In genomic region chr21:46269466-46269865, GRCh38 we compare ENCODE assay signal across 16 cellular contexts. TPM values are rescaled to one million over a fixed set of nuclear protein-coding genes. Genes with fewer than 3 reads are reported as not detected.
DNase-seq lines count a peak whose midpoint lies in the region; ATAC-seq and TF ChIP-seq lines count a peak whose summit lies in the region.
"Had no signal": no experiment of that assay in that cellular context is flagged by ENCODE, and none has a peak within 500 bp of the region (broad histone marks: within the 10 kb centered on the region; RNA-seq: fewer than 3 reads in every experiment).

No MANE protein-coding gene starts in this region.

- H3K9me3 ChIP-seq in HCT116 (ENCODE audit: control insufficient read depth in 1 of 2, insufficient read depth in 1 of 2, low read depth in 1 of 2, low read length in 2 of 2), result no peaks in the 10 kb centered on the region
- H3K9me3 ChIP-seq in Panc1 (ENCODE audit: control insufficient read depth, insufficient read depth, low read depth, low read length), result no peaks in the 10 kb centered on the region

- no peak for ATAC-seq in HCT116
- peak; percentile 93 for ATAC-seq in Panc1
- ATAC-seq in esophagus mucosa, result peak; percentile 39
- no peak for ATAC-seq in HG02852 (IDR thresholded peaks at IDR 0.05; ENCODE audit: unreplicated experiment)

- H4K20me1 ChIP-seq in HCT116 (ENCODE audit: insufficient read depth), result no peaks in the 10 kb centered on the region

- RAD21 ChIA-PET in HCT116 (lab: Charles Lee; ENCODE audit: low non-redundant PET in 1 of 2, low total read pairs in 2 of 2, uncharacterized antibody in 2 of 2, unreplicated experiment in 2 of 2), result no interaction called here

- POLR2A ChIA-PET in HCT116 (lab: Charles Lee) (no interaction called here), Panc1 (lab: Charles Lee) (no interaction called here)

- no peaks in the 10 kb centered on the region for H3K9me2 ChIP-seq in HCT116 (ENCODE audit: insufficient read depth)

- in situ Hi-C loops in Panc1 (cut with HindIII; ENCODE audit: low pct_unique_long_range_greater_than_20kb, low sequenced_read_pairs), result no loop called here

- TF ChIP-seq RAD21 in HCT116 (IDR thresholded peaks at IDR 0.05; ENCODE audit: low read depth), result no peak

- H3K9ac ChIP-seq in HCT116 (ENCODE audit: low read length), result no peak overlapping the region

- TF ChIP-seq CTCF in HCT116 (IDR thresholded peaks at IDR 0.05 in 2 of 3, conservative IDR thresholded peaks at IDR 0.05 in 1 of 3; ENCODE audit: borderline replicate concordance in 1 of 3, insufficient read depth in 1 of 3, low read depth in 2 of 3, low read length in 2 of 3), result no peak
- TF ChIP-seq CTCF in Panc1 (IDR thresholded peaks at IDR 0.05), result no peak

- TF ChIP-seq POLR2A in HCT116 (IDR thresholded peaks at IDR 0.05; ENCODE audit: borderline replicate concordance, extremely low read depth, insufficient read depth, insufficient read length), result no peak

- DNase-seq in HCT116 (ENCODE audit: low read depth, low spot score) (no peak), Panc1 (ENCODE audit: low read depth, low spot score) (peak; percentile 48), renal cortical epithelial cell (ENCODE audit: low read depth) (peak; percentile 97), EL (no peak), NCI-H146 (lab: John Stamatoyannopoulos, UW) (no peak)
- DNase-seq: DMS 273 treated with DMSO at 0.1 percent for 48 hours, GOT3, NCI-H1105, NCI-H1694 treated with DMSO at 0.1 percent for 48 hours, NCI-H2107, NCI-H510A, NCI-H774, RPMI8226 had no signal

- peaks cover 9% of the 10 kb centered on the region; the same call in 1 of the 2 replicates for H3K79me2 ChIP-seq in HCT116 (ENCODE audit: insufficient read depth, low read length)

- H2AFZ ChIP-seq in HCT116 (ENCODE audit: low read depth, low read length, poor library complexity, severe bottlenecking), result no peak overlapping the region

- CTCF ChIA-PET in HCT116 (lab: Charles Lee) (no interaction called here), Panc1 (lab: Charles Lee) (no interaction called here)

- H3K36me3 ChIP-seq in HCT116 (ENCODE audit: control insufficient read depth in 1 of 2, insufficient read depth in 2 of 2, low read length in 2 of 2), result peaks cover 43 to 75% of the 10 kb centered on the region in 2 experiments
- H3K36me3 ChIP-seq in Panc1 (ENCODE audit: control insufficient read depth, insufficient read depth, low read length), result peaks cover 6% of the 10 kb centered on the region; the same call in 1 of the 2 replicates

- H3K27ac ChIP-seq in HCT116 (ENCODE audit: low read depth, low read length) (no peak overlapping the region), Panc1 (ENCODE audit: low read length) (peak overlapping the region; percentile 52)
- H3K27ac ChIP-seq: HL-60 had no signal

- BruUV-seq in HCT116 (replicated peaks; lab: Mats Ljungman, UMichigan) (TSS peak; percentile 17), Panc1 (replicated peaks; lab: Mats Ljungman, UMichigan) (TSS peak; percentile 27)

- intact Hi-C loops in HCT116 (cut with micrococcal nuclease) (no loop called here), Panc1 (cut with micrococcal nuclease; ENCODE audit: unreplicated experiment) (no loop called here)

- H3K27me3 ChIP-seq in HCT116 (ENCODE audit: insufficient read depth, low read length), result no peaks in the 10 kb centered on the region
- no peaks in the 10 kb centered on the region for H3K27me3 ChIP-seq in Panc1 (ENCODE audit: control insufficient read depth, insufficient read depth, low read length)

- H3K4me3 ChIP-seq in HCT116 (replicated peaks in 1 of 2; ENCODE audit: low read depth in 1 of 2, low read length in 2 of 2), result no peak overlapping the region
- no peak overlapping the region for H3K4me3 ChIP-seq in Panc1 (ENCODE audit: low read depth in 2 of 2, low read length in 2 of 2)

- H3K4me1 ChIP-seq in HCT116 (ENCODE audit: control insufficient read depth in 1 of 2, insufficient read depth in 2 of 2, low read length in 2 of 2) (no peaks in the 10 kb centered on the region), Panc1 (ENCODE audit: control insufficient read depth, insufficient read depth, low read length) (peaks cover 19% of the 10 kb centered on the region)

- no peak overlapping the region for H3K4me2 ChIP-seq in HCT116 (ENCODE audit: low read length)

TF ChIP-seq in HCT116, 20 proteins besides CTCF, POLR2A, EP300 and RAD21:
- TF ChIP-seq TCF7L2 (IDR thresholded peaks at IDR 0.05; ENCODE audit: borderline replicate concordance, extremely low read depth, insufficient read depth, insufficient read length) (no peak), ZFX (IDR thresholded peaks at IDR 0.05) (no peak), EZH2 (IDR thresholded peaks at IDR 0.05) (no peak), EGR1 (IDR thresholded peaks at IDR 0.05; ENCODE audit: low read depth) (no peak), SRF (IDR thresholded peaks at IDR 0.05; ENCODE audit: low read depth) (no peak), ZBTB33 (IDR thresholded peaks at IDR 0.05; ENCODE audit: extremely low read depth, insufficient replicate concordance, low read length) (no peak), POLR2AphosphoS5 (IDR thresholded peaks at IDR 0.05; ENCODE audit: low read depth, low read length) (no peak)

RNA-seq across cellular contexts. Expression of gene MCM3AP, which starts 15.9 kb away (rescaled TPM):
- total RNA-seq in HCT116 (2021; ENCODE audit: unreplicated experiment) (88.4 TPM), Panc1 (2021; ENCODE audit: unreplicated experiment) (95.0 TPM), esophagus mucosa (53.6 TPM), renal cortical epithelial cell (39.4 and 81.7 TPM in 2 replicates)
- 43.3 and 43.9 TPM in 2 replicates for polyA plus RNA-seq in HCT116 (2012)
- 45.3 TPM for polyA plus RNA-seq in Panc1 (2012; ENCODE audit: insufficient read length)

RNA-seq across cellular contexts. Expression of gene YBEY, which starts 16.7 kb away (rescaled TPM):
- total RNA-seq in HCT116 (2021; ENCODE audit: unreplicated experiment) (31.5 TPM), Panc1 (2021; ENCODE audit: unreplicated experiment) (10.7 TPM), esophagus mucosa (11.9 TPM), renal cortical epithelial cell (3.1 and 9.0 TPM in 2 replicates)
- polyA plus RNA-seq in HCT116 (2012), result 22.1 and 28.9 TPM in 2 replicates
- polyA plus RNA-seq in Panc1 (2012; ENCODE audit: insufficient read length), result 10.1 TPM

RNA-seq across cellular contexts. Expression of gene LSS, which starts 40.9 kb away (rescaled TPM):
- 44.7 TPM for total RNA-seq in HCT116 (2021; ENCODE audit: unreplicated experiment)
- polyA plus RNA-seq in HCT116 (2012), result 27.1 and 27.5 TPM in 2 replicates
- 111 TPM for total RNA-seq in Panc1 (2021; ENCODE audit: unreplicated experiment)
- polyA plus RNA-seq in Panc1 (2012; ENCODE audit: insufficient read length), result 86.2 TPM
- 92.6 TPM for total RNA-seq in esophagus mucosa
- total RNA-seq in renal cortical epithelial cell, result 34.2 and 80.6 TPM in 2 replicates

RNA-seq across cellular contexts. Expression of gene C21orf58, which starts 54.2 kb away (rescaled TPM):
- total RNA-seq in HCT116 (2021; ENCODE audit: unreplicated experiment), result 10.8 TPM
- 4.4 and 5.8 TPM in 2 replicates for polyA plus RNA-seq in HCT116 (2012)
- total RNA-seq in Panc1 (2021; ENCODE audit: unreplicated experiment), result 12.7 TPM
- 3.8 TPM for polyA plus RNA-seq in Panc1 (2012; ENCODE audit: insufficient read length)
- 4.7 TPM for total RNA-seq in esophagus mucosa
- total RNA-seq in renal cortical epithelial cell, result 1.8 and 1.9 TPM in 2 replicates

RNA-seq across cellular contexts. Expression of gene PCNT, which starts 54.5 kb away (rescaled TPM):
- 43.6 TPM for total RNA-seq in HCT116 (2021; ENCODE audit: unreplicated experiment)
- 19.5 and 24.9 TPM in 2 replicates for polyA plus RNA-seq in HCT116 (2012)
- total RNA-seq in Panc1 (2021; ENCODE audit: unreplicated experiment), result 44.3 TPM
- 24.4 TPM for polyA plus RNA-seq in Panc1 (2012; ENCODE audit: insufficient read length)
- 18.1 TPM for total RNA-seq in esophagus mucosa
- total RNA-seq in renal cortical epithelial cell, result 14.4 and 27.1 TPM in 2 replicates

Comparison
In these comparisons a context has a peak if more than half of its experiments do, and no peak if none do; other contexts are left out.
1. ATAC-seq: peak in Panc1 (single experiment) and esophagus mucosa (single experiment); none in HCT116 (single experiment) and HG02852 (single experiment).
2. DNase-seq: peak in Panc1 (single experiment) and renal cortical epithelial cell (single experiment); none in HCT116 (single experiment), EL (single experiment) and NCI-H146 (single experiment).